26 cellular contexts compared by ENCODE assay signal in genomic region chr21:42214921-42215320, GRCh38. TPM values are rescaled to one million over a fixed set of nuclear protein-coding genes. Genes with fewer than 3 reads are reported as not detected.
"Had no signal": no experiment of that assay in that cellular context is flagged by ENCODE, and none has a peak within 500 bp of the region (broad histone marks: within the 10 kb centered on the region; RNA-seq: fewer than 3 reads in every experiment).

No MANE protein-coding gene starts in this region.

- ATAC-seq: activated CD4-positive, alpha-beta T cell treated with anti-CD3 and anti-CD28 coated beads for 36 hours; activated CD8-positive, alpha-beta memory T cell treated with anti-CD3 and anti-CD28 coated beads, Interleukin-2, amount 10 ng/mL, durations not matched to agents 7 days and 5 days; activated CD8-positive, alpha-beta T cell treated with anti-CD3 and anti-CD28 coated beads, Interleukin-2, amount 10 ng/mL, durations not matched to agents 7 days and 5 days; activated naive CD4-positive, alpha-beta T cell treated with anti-CD3 and anti-CD28 coated beads, Interleukin-2, amount 50 U/mL, for 72 hours; activated T-cell treated with anti-CD3 and anti-CD28 coated beads, Interleukin-2, amount 50 U/mL, for 4 hours; Right ventricle myocardium inferior; T-cell had no signal

- H3K4me1 Mint-ChIP-seq: activated CD4-positive, alpha-beta T cell treated with anti-CD3 and anti-CD28 coated beads for 36 hours; activated CD8-positive, alpha-beta memory T cell treated with anti-CD3 and anti-CD28 coated beads, Interleukin-2, amount 10 ng/mL, durations not matched to agents 7 days and 5 days had no signal

- H3K27me3 Mint-ChIP-seq: activated CD4-positive, alpha-beta T cell treated with anti-CD3 and anti-CD28 coated beads for 36 hours; T-cell had no signal

- H3K4me3 ChIP-seq: SK-N-MC had no signal

- H3K4me3 Mint-ChIP-seq: activated CD4-positive, alpha-beta T cell treated with anti-CD3 and anti-CD28 coated beads for 36 hours; activated CD8-positive, alpha-beta memory T cell treated with anti-CD3 and anti-CD28 coated beads, Interleukin-2, amount 10 ng/mL, durations not matched to agents 7 days and 5 days; activated CD8-positive, alpha-beta T cell treated with anti-CD3 and anti-CD28 coated beads, Interleukin-2, amount 10 ng/mL, durations not matched to agents 7 days and 5 days; activated T-cell treated with anti-CD3 and anti-CD28 coated beads, Interleukin-2, amount 50 U/mL, for 4 hours; T-cell had no signal

- H3K27ac ChIP-seq: KMS-11, SK-N-MC, VCaP had no signal

- DNase-seq: activated CD4-positive, alpha-beta T cell treated with anti-CD3 and anti-CD28 coated beads for 36 hours; activated CD4-positive, alpha-beta T cell treated with anti-CD3 and anti-CD28 coated beads, Interleukin-2, amount 50 U/mL, for 1 hour; activated CD4-positive, CD25-positive, alpha-beta regulatory T cell; activated CD8-positive, alpha-beta memory T cell treated with anti-CD3 and anti-CD28 coated beads, Interleukin-2, amount 10 ng/mL, durations not matched to agents 7 days and 5 days; activated CD8-positive, alpha-beta T cell treated with anti-CD3 and anti-CD28 coated beads, Interleukin-2, amount 10 ng/mL, durations not matched to agents 7 days and 5 days; activated T-cell treated with anti-CD3 and anti-CD28 coated beads, Interleukin-2, amount 50 U/mL, for 4 hours; amygdala; NCI-H1092; NCI-H1417; NCI-H2029; NCI-H2107; NCI-H2171 treated with DMSO at 0.1 percent for 48 hours; NCI-H345; NCI-H510A; NCI-H526 treated with DMSO at 0.1 percent for 48 hours; NCI-H82; T-helper 2 cell; T1000 had no signal

- H3K27ac Mint-ChIP-seq: activated CD4-positive, alpha-beta T cell treated with anti-CD3 and anti-CD28 coated beads for 36 hours; activated CD8-positive, alpha-beta memory T cell treated with anti-CD3 and anti-CD28 coated beads, Interleukin-2, amount 10 ng/mL, durations not matched to agents 7 days and 5 days; activated CD8-positive, alpha-beta T cell treated with anti-CD3 and anti-CD28 coated beads, Interleukin-2, amount 10 ng/mL, durations not matched to agents 7 days and 5 days; activated naive CD4-positive, alpha-beta T cell treated with anti-CD3 and anti-CD28 coated beads, Interleukin-2, amount 50 U/mL, for 72 hours; brain; T-cell had no signal

- H3K36me3 Mint-ChIP-seq: brain, T-cell had no signal

RNA-seq across cellular contexts. Expression of gene ABCG1, which starts 4.0 kb away (rescaled TPM):
- total RNA-seq: RPMI7951 had no signal
